In the genomic region with DNA sequence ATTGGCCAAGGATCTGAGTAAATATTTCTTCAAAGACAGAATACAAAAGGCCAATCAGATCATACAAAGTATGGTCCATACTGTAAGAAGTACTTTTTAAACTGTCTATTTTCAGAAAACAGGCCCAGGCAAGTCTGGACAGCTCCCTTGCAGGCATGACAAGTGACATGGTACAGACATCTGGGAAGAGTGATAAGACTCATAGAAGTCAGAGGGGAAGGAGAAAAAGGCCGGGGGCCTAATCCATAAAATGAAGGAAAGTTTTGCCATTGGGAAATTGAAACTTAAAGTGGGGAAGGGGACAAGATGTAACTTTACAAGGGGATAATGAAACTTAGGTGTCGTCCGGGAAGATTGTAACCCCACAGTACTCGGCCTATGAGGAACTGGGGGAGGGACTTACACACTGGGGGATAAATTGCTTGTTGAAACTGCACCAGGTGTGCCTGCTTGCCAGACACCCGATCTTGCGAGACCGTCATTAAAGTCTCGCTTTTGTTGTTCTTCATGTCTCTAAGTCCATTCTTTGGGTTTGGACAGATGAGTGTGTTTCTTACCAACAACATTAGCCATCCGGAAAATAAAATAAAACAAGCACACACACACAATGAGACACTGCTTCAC, we compare ENCODE assay signal across 20 cellular contexts.
DNase-seq lines count a peak whose midpoint lies in the region; ATAC-seq and TF ChIP-seq lines count a peak whose summit lies in the region.
"Had no signal": no experiment of that assay in that cellular context is flagged by ENCODE, and none has a peak within 500 bp of the region (broad histone marks: within the 10 kb centered on the region; RNA-seq: fewer than 3 reads in every experiment).

No MANE protein-coding gene starts in this region.

- WGBS in mammary epithelial cell (ENCODE audit: low coverage, missing lambda C conversion rate), result 91% methylated on average over 8 of the region's 9 CpGs

- no peak for DNase-seq in MCF 10A (ENCODE audit: unreplicated experiment)
- DNase-seq in mammary epithelial cell, result no peak
- peak; percentile 78 for DNase-seq in NCI-H748 (lab: John Stamatoyannopoulos, UW; ENCODE audit: unreplicated experiment)
- peak; percentile 57 for DNase-seq in epithelial cell of esophagus (ENCODE audit: low read depth)
- DNase-seq in osteocyte (ENCODE audit: extremely low spot score, unreplicated experiment), result no peak
- DNase-seq in T-helper 2 cell, result no peak
- no peak for DNase-seq in medulla oblongata (ENCODE audit: extremely low spot score)
- DNase-seq: ACHN; activated CD4-positive, alpha-beta T cell treated with anti-CD3 and anti-CD28 coated beads for 4 hours; activated CD8-positive, alpha-beta memory T cell treated with anti-CD3 and anti-CD28 coated beads, Interleukin-2, amount 50 U/mL, for 48 hours; CD8-positive, alpha-beta memory T cell; dermis blood vessel endothelial cell; left cardiac atrium; naive B cell; NCI-H82; stimulated activated naive CD8-positive, alpha-beta T cell treated with anti-CD3 and anti-CD28 coated beads, Interleukin-15, amount 100 ng/mL, for 72 hours had no signal

- H2AFZ ChIP-seq in mammary epithelial cell (ENCODE audit: low read depth, low read length), result no peak overlapping the region

- no peaks in the 10 kb centered on the region for H3K9me3 ChIP-seq in mammary epithelial cell (replicated peaks; ENCODE audit: insufficient read depth, low read length)

- no peaks in the 10 kb centered on the region for H3K4me1 ChIP-seq in mammary epithelial cell (ENCODE audit: insufficient read depth, low read length)

- H3K36me3 Mint-ChIP-seq in MCF 10A (ENCODE audit: insufficient read depth, unreplicated experiment), result no peaks in the 10 kb centered on the region
- H3K36me3 Mint-ChIP-seq in osteocyte (ENCODE audit: unreplicated experiment), result peaks cover 10% of the 10 kb centered on the region
- H3K36me3 Mint-ChIP-seq: naive B cell had no signal

- peak overlapping the region; percentile 83 for H3K27ac Mint-ChIP-seq in MCF 10A (ENCODE audit: low read depth, unreplicated experiment)
- H3K27ac Mint-ChIP-seq in osteocyte (ENCODE audit: unreplicated experiment), result peak overlapping the region; percentile 83
- H3K27ac Mint-ChIP-seq: CD8-positive, alpha-beta memory T cell; naive B cell; progenitor cell of endocrine pancreas; stimulated activated naive CD8-positive, alpha-beta T cell treated with anti-CD3 and anti-CD28 coated beads, Interleukin-15, amount 100 ng/mL, for 72 hours; T-helper 2 cell treated with Interferon-gamma antibody and Interleukin-4, amounts not matched to agents 5 μg/mL and 100 μg/mL, for 36 hours had no signal

- H3K9ac ChIP-seq in mammary epithelial cell (ENCODE audit: insufficient read depth, low read length), result no peak overlapping the region

- peaks cover 9% of the 10 kb centered on the region for H3K9me3 Mint-ChIP-seq in MCF 10A (ENCODE audit: unreplicated experiment)
- H3K9me3 Mint-ChIP-seq in osteocyte (ENCODE audit: unreplicated experiment), result peaks cover 11% of the 10 kb centered on the region

- CTCF ChIA-PET in MCF 10A (lab: Yijun Ruan, JAX) (interaction anchor here (0.9 to 1.6 kb wide), 2 partner anchors 19 to 348 kb away, joined by 3 to 5 read pairs; no protein-coding TSS in a partner anchor), mammary epithelial cell (lab: Charles Lee; ENCODE audit: low non-redundant PET) (no interaction called here)

- H4K20me1 ChIP-seq in mammary epithelial cell (ENCODE audit: insufficient read depth, low read length), result no peaks in the 10 kb centered on the region

- H3K4me3 ChIP-seq in mammary epithelial cell (replicated peaks in 1 of 3; ENCODE audit: insufficient read depth in 1 of 3, low read depth in 2 of 3, low read length in 3 of 3) (no peak overlapping the region), epithelial cell of esophagus (ENCODE audit: low read length) (no peak overlapping the region)
- H3K4me3 ChIP-seq: esophagus muscularis mucosa had no signal

- ATAC-seq in HG02623 (IDR thresholded peaks at IDR 0.05; ENCODE audit: unreplicated experiment), result no peak
- ATAC-seq: stimulated activated naive CD8-positive, alpha-beta T cell treated with anti-CD3 and anti-CD28 coated beads, Interleukin-15, amount 100 ng/mL, for 72 hours had no signal

- H3K4me1 Mint-ChIP-seq in MCF 10A (ENCODE audit: insufficient read depth, unreplicated experiment) (peaks cover 16% of the 10 kb centered on the region), osteocyte (ENCODE audit: unreplicated experiment) (peaks cover 21% of the 10 kb centered on the region)
- H3K4me1 Mint-ChIP-seq: CD8-positive, alpha-beta memory T cell; naive B cell; stimulated activated naive CD8-positive, alpha-beta T cell treated with anti-CD3 and anti-CD28 coated beads, Interleukin-15, amount 100 ng/mL, for 72 hours had no signal

- H3K4me3 Mint-ChIP-seq in MCF 10A (ENCODE audit: unreplicated experiment) (no peak overlapping the region), osteocyte (ENCODE audit: unreplicated experiment) (no peak overlapping the region)
- H3K4me3 Mint-ChIP-seq: CD8-positive, alpha-beta memory T cell; naive B cell; stimulated activated naive CD8-positive, alpha-beta T cell treated with anti-CD3 and anti-CD28 coated beads, Interleukin-15, amount 100 ng/mL, for 72 hours; T-helper 2 cell treated with Interferon-gamma antibody and Interleukin-4, amounts not matched to agents 5 μg/mL and 100 μg/mL, for 36 hours had no signal

- TF ChIP-seq CTCF in MCF 10A (IDR thresholded peaks at IDR 0.05; ENCODE audit: unreplicated experiment) (no peak), mammary epithelial cell (conservative IDR thresholded peaks at IDR 0.05 in 1 of 2, IDR thresholded peaks at IDR 0.05 in 1 of 2; ENCODE audit: extremely low read depth in 1 of 2, insufficient read depth in 1 of 2, low read depth in 1 of 2, low read length in 2 of 2) (no peak), epithelial cell of esophagus (IDR thresholded peaks at IDR 0.05; ENCODE audit: insufficient read depth, low read depth, low read length, missing control alignments) (no peak), osteocyte (IDR thresholded peaks at IDR 0.05) (no peak)

- POLR2A ChIA-PET in MCF 10A (lab: Yijun Ruan, JAX), result no interaction called here

- intact Hi-C loops in MCF 10A (cut with micrococcal nuclease), result no loop called here
- intact Hi-C loops in mammary epithelial cell (cut with micrococcal nuclease), result no loop called here

- H3K79me2 ChIP-seq in mammary epithelial cell (ENCODE audit: insufficient read depth, low read length), result no peaks in the 10 kb centered on the region

- H3K27ac ChIP-seq in mammary epithelial cell (ENCODE audit: insufficient read depth, low read depth, low read length), result no peak overlapping the region
- H3K27ac ChIP-seq: esophagus muscularis mucosa had no signal

- dilution Hi-C loops in mammary epithelial cell (cut with HindIII; ENCODE audit: low sequenced_read_pairs), result no loop called here

- H3K4me2 ChIP-seq in mammary epithelial cell (ENCODE audit: insufficient read depth, low read depth, low read length), result no peak overlapping the region

- no peaks in the 10 kb centered on the region for H3K36me3 ChIP-seq in mammary epithelial cell (ENCODE audit: insufficient read depth, low read length)
- H3K36me3 ChIP-seq: esophagus muscularis mucosa had no signal

- H3K27me3 ChIP-seq in mammary epithelial cell (ENCODE audit: insufficient read depth, low read length), result no peaks in the 10 kb centered on the region
- H3K27me3 ChIP-seq: esophagus muscularis mucosa had no signal

- no peaks in the 10 kb centered on the region for H3K27me3 Mint-ChIP-seq in MCF 10A (ENCODE audit: insufficient read depth, unreplicated experiment)
- no peaks in the 10 kb centered on the region for H3K27me3 Mint-ChIP-seq in osteocyte (ENCODE audit: unreplicated experiment)
- H3K27me3 Mint-ChIP-seq: CD8-positive, alpha-beta memory T cell; naive B cell; progenitor cell of endocrine pancreas; stimulated activated naive CD8-positive, alpha-beta T cell treated with anti-CD3 and anti-CD28 coated beads, Interleukin-15, amount 100 ng/mL, for 72 hours had no signal

- no TSS peak for BruUV-seq in MCF 10A (replicated peaks; lab: Mats Ljungman, UMichigan)
- no TSS peak for BruUV-seq in mammary epithelial cell (replicated peaks; lab: Mats Ljungman, UMichigan)

- in situ Hi-C loops in mammary epithelial cell (cut with MboI; ENCODE audit: low sequenced_read_pairs in 2 of 2), result no loop called here

Comparison
In these comparisons a context has a peak if more than half of its experiments do, and no peak if none do; other contexts are left out.
1. DNase-seq: peak in NCI-H748 (single experiment) and epithelial cell of esophagus (single experiment); none in MCF 10A (single experiment), mammary epithelial cell (single experiment), osteocyte (single experiment), T-helper 2 cell (0 of 5) and medulla oblongata (single experiment).